In the genomic region with DNA sequence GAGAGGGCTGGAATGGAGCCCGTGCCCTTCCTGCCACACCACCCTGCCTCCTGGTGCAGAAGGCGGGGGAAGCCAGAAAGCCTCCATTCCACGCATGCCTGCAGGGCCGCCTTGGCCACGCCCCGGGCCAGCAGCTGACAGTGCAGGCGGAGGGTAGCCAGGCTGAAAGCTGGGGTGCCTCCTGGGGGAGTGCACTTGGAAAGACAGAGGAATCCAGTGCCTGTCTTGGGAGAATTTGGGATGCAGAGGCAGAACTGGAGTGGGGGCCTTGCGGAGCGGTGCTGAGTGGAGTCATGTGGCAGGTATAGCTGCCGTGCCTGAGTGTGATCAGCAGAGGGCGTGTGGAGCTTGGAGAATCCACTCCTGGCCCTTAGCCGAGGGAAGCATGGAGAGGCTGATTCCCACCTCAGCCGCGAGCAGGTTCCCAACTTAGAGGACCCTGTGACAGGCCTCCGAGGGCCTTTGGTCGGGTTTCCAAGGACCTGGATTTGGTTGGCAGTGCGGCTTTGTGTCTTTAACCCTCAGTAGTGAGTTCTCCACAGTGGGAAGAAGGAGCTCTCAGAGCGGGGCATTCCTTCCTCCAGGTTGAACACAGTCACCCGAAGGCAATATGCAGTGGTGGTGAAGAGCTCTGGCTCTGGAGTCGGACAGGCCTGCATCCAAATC, we compare ENCODE assay signal across 8 cellular contexts. TPM values are rescaled to one million over a fixed set of nuclear protein-coding genes. Genes with fewer than 3 reads are reported as not detected.
DNase-seq lines count a peak whose midpoint lies in the region; ATAC-seq, FAIRE-seq and TF ChIP-seq lines count a peak whose summit lies in the region.

No MANE protein-coding gene starts in this region.

- H3K14ac ChIP-seq in H9 (ENCODE audit: insufficient read depth, low read length): no peak overlapping the region

- H3K9me3 ChIP-seq in H9 (ENCODE audit: control insufficient read depth, low read depth, low read length) (no peaks in the 10 kb centered on the region), prostate gland (no peaks in the 10 kb centered on the region)

- H3K36me3 Mint-ChIP-seq in H9 (ENCODE audit: insufficient read depth in 1 of 3, low read depth in 3 of 3): peaks cover 0 to 2% (median 0%) of the 10 kb centered on the region in 3 experiments; a peak in 4 of 7 replicates

- TF ChIP-seq POLR2A in prostate gland (IDR thresholded peaks at IDR 0.05): peak; percentile 8

- H3K27me3 Mint-ChIP-seq in H9 (ENCODE audit: low read depth): peaks cover 68% of the 10 kb centered on the region

- no peak overlapping the region for H2AK5ac ChIP-seq in H9 (ENCODE audit: insufficient read length, low read length)

- peaks cover 14 to 22% of the 10 kb centered on the region in 2 experiments for H3K4me1 Mint-ChIP-seq in H9

- H3K27me3 ChIP-seq in H9 (ENCODE audit: insufficient read depth, low read length) (peaks cover 20% of the 10 kb centered on the region; the same call in 1 of the 2 replicates), prostate gland (replicated peaks; ENCODE audit: insufficient read depth) (no peaks in the 10 kb centered on the region)

- H3T11ph ChIP-seq in H9 (ENCODE audit: low read length): no peak overlapping the region

- H3K4ac ChIP-seq in H9 (ENCODE audit: low read depth, low read length): no peak overlapping the region

- H3K79me2 ChIP-seq in H9 (ENCODE audit: insufficient read depth, low read length): no peaks in the 10 kb centered on the region

- H4K8ac ChIP-seq in H9 (replicated peaks; ENCODE audit: insufficient read length, low read depth, low read length): no peak overlapping the region

- H3K79me1 ChIP-seq in H9 (ENCODE audit: insufficient read depth, low read depth, low read length, poor library complexity, severe bottlenecking): no peaks in the 10 kb centered on the region

- H3K9me3 Mint-ChIP-seq in H9: peaks cover 2 to 6% of the 10 kb centered on the region in 2 experiments; a peak in 3 of 5 replicates

- H3K56ac ChIP-seq in H9 (ENCODE audit: insufficient read length, low read depth, low read length): no peak overlapping the region

- no peak overlapping the region for H2BK12ac ChIP-seq in H9 (ENCODE audit: insufficient read length, low read depth, low read length)

- H3K4me2 ChIP-seq in H9 (ENCODE audit: insufficient read depth, insufficient read length, low read length): peak overlapping the region; percentile 0

- intact Hi-C loops in left cardiac atrium (cut with DNase I) (loop anchor here in 1 of 2 donors (5.0 kb wide), 1 partner anchor 50 kb away; no protein-coding TSS in a partner anchor), prostate gland (cut with DNase I) (loop anchor here (5.0 kb wide), 1 partner anchor 50 kb away; no protein-coding TSS in a partner anchor)

- FAIRE-seq in urothelium cell line (lab: Jason Lieb, UNC): peak; percentile 42

- H3K18ac ChIP-seq in H9 (ENCODE audit: insufficient read length, low read depth, low read length): no peak overlapping the region

- no peak overlapping the region for H2BK5ac ChIP-seq in H9 (ENCODE audit: insufficient read length, low read length)

- peak; percentile 94 for TF ChIP-seq CTCF in H9 (conservative IDR thresholded peaks at IDR 0.05)
- peak; percentile 69 to 92 (median 80) for TF ChIP-seq CTCF in prostate gland (IDR thresholded peaks at IDR 0.05)

- no peaks in the 10 kb centered on the region for H3K23me2 ChIP-seq in H9 (ENCODE audit: insufficient read length, low read depth, low read length, poor library complexity, severe bottlenecking)

- DNase-seq in DMS153 treated with DMSO at 0.1 percent for 48 hours (lab: John Stamatoyannopoulos, UW; ENCODE audit: unreplicated experiment) (peak; percentile 48), H9 (peak; percentile 88), NCI-H1105 (lab: John Stamatoyannopoulos, UW) (peak; percentile 60), T follicular helper cell (ENCODE audit: low read depth) (peak; percentile 50), amniotic stem cell (lab: John Stamatoyannopoulos, UW) (peak; percentile 84), left cardiac atrium (peak; percentile 88), prostate gland (ENCODE audit: low spot score) (peak; percentile 87), urothelium cell line (ENCODE audit: low spot score) (peak; percentile 85)

- no peak overlapping the region for H2BK15ac ChIP-seq in H9 (ENCODE audit: low read depth, low read length)

- H3K4me3 ChIP-seq in prostate gland: peak overlapping the region; percentile 25 to 39

- H3K4me1 ChIP-seq in H9 (ENCODE audit: insufficient read depth, low read length): peaks cover 7% of the 10 kb centered on the region; the same call in 1 of the 2 replicates
- no peaks in the 10 kb centered on the region for H3K4me1 ChIP-seq in prostate gland (replicated peaks)

- H2BK120ac ChIP-seq in H9 (ENCODE audit: low read depth, low read length, poor library complexity, severe bottlenecking): no peak overlapping the region

- H4K5ac ChIP-seq in H9 (ENCODE audit: insufficient read length, low read depth, low read length): no peak overlapping the region

- H3K23ac ChIP-seq in H9 (ENCODE audit: insufficient read length, low read depth, low read length): no peak overlapping the region

- no peak overlapping the region for H3K9ac ChIP-seq in H9 (ENCODE audit: extremely low read depth, insufficient read length, low read length)

- no peaks in the 10 kb centered on the region for H3K36me3 ChIP-seq in prostate gland

- peak overlapping the region in 1 of 2 experiments; percentile 67; a peak in 2 of 5 replicates for H3K4me3 Mint-ChIP-seq in H9

- H2AFZ ChIP-seq in H9 (ENCODE audit: low read length): no peak overlapping the region

- H2BK20ac ChIP-seq in H9 (ENCODE audit: low read depth, low read length, poor library complexity, severe bottlenecking): no peak overlapping the region

- H4K20me1 ChIP-seq in H9 (ENCODE audit: control insufficient read depth, insufficient read depth, insufficient read length): no peaks in the 10 kb centered on the region

- WGBS in H9 (ENCODE audit: extremely low coverage, insufficient read length, low lambda C conversion rate): no CpG with 5 or more reads among the region's 20 CpGs
- 11% methylated on average over 20 of the region's 20 CpGs for WGBS in prostate gland

- no peak overlapping the region for H4K91ac ChIP-seq in H9 (ENCODE audit: insufficient read length, low read depth, low read length)

- no peak overlapping the region for H3K27ac ChIP-seq in H9 (ENCODE audit: insufficient read length, low read depth, low read length)
- H3K27ac ChIP-seq in prostate gland: peak overlapping the region; percentile 28 to 46

- ATAC-seq in left cardiac atrium: peak; percentile 92 to 93

- H3K27ac Mint-ChIP-seq in H9: no peak overlapping the region

RNA-seq across cellular contexts. Expression of a gene that starts 9.1 kb away (rescaled TPM):
- total RNA-seq in H9 (2021) (46.1 and 46.6 TPM in 2 replicates), left cardiac atrium (10 to 100 TPM; 49.8 to 58.0 TPM), prostate gland (10 to 100 TPM; 33.2 to 41.7 TPM)

RNA-seq across cellular contexts. Expression of a gene that starts 21.8 kb away (rescaled TPM):
- total RNA-seq in H9 (2021): 17.0 and 17.2 TPM in 2 replicates
- 10 to 100 TPM; 17.6 to 21.7 TPM for total RNA-seq in left cardiac atrium
- total RNA-seq in prostate gland: 10 to 100 TPM; 19.2 to 21.5 TPM

RNA-seq across cellular contexts. Expression of a gene that starts 39.5 kb away (rescaled TPM):
- total RNA-seq in H9 (2021) (34.8 and 38.4 TPM in 2 replicates), left cardiac atrium (10 to 100 TPM; 21.2 to 27.7 TPM), prostate gland (10 to 100 TPM; 57.5 to 89.6 TPM)

RNA-seq across cellular contexts. Expression of a gene that starts 39.9 kb away (rescaled TPM):
- total RNA-seq in H9 (2021) (38.3 and 39.8 TPM in 2 replicates), left cardiac atrium (10 to 100 TPM; 23.0 to 26.6 TPM), prostate gland (10 to 100 TPM; 14.6 to 27.2 TPM)

RNA-seq across cellular contexts. Expression of a gene that starts 58.5 kb away (rescaled TPM):
- total RNA-seq in H9 (2021): 5.4 and 5.9 TPM in 2 replicates
- 10 to 100 TPM; 19.1 to 22.8 TPM for total RNA-seq in left cardiac atrium
- 10 to 100 TPM; 25.3 to 30.5 TPM for total RNA-seq in prostate gland
